ENCODE assay signal across 22 cellular contexts in the genomic region with DNA sequence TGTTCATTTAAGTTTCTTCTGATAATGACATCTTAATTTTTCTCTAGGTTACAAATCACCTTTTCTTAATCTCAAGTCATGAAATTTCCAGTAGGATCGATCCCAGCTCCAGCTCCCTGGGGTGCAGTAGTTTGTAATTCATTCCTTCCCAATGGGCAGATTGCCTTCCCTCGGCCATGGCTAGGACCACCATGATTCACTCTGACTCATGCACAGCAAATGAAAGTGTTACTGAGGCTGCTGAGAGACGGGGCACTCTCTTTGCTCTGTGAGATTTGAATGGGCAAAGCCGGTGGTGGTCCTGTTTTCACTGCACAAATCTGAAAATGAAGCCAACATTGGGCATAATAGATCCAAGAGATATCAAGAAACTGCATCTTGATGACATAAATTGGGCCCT.
DNase-seq lines count a peak whose midpoint lies in the region; TF ChIP-seq lines count a peak whose summit lies in the region.
"Had no signal": no experiment of that assay in that cellular context is flagged by ENCODE, and none has a peak within 500 bp of the region (broad histone marks: within the 10 kb centered on the region; RNA-seq: fewer than 3 reads in every experiment).

No MANE protein-coding gene starts in this region.

- H3K36me3 Mint-ChIP-seq in immature natural killer cell: no peaks in the 10 kb centered on the region
- H3K36me3 Mint-ChIP-seq: activated naive CD8-positive, alpha-beta T cell treated with anti-CD3 and anti-CD28 coated beads, Interleukin-2, amount 10 ng/mL, durations not matched to agents 7 days and 5 days; CD4-positive, alpha-beta memory T cell; mesothelial cell of epicardium; natural killer cell had no signal

- 83% methylated on average over 4 of the region's 4 CpGs for WGBS in hepatocyte (ENCODE audit: low lambda C conversion rate, missing lambda C conversion rate)

- H3K9me3 Mint-ChIP-seq in immature natural killer cell: peaks cover 0 to 2% (median 0%) of the 10 kb centered on the region in 6 donors
- H3K9me3 Mint-ChIP-seq: activated CD4-positive, alpha-beta T cell treated with anti-CD3 and anti-CD28 coated beads, Interleukin-2, amount 10 ng/mL, durations not matched to agents 24 days and 14 days; activated naive CD8-positive, alpha-beta T cell treated with anti-CD3 and anti-CD28 coated beads, Interleukin-2, amount 10 ng/mL, durations not matched to agents 7 days and 5 days; activated T-helper 2 cell treated with anti-CD3 and anti-CD28 coated beads, Interferon-gamma antibody, Interleukin-2, Interleukin-4, amounts not matched to agents 10 μg/mL and 5 μg/mL and 100 μg/mL, durations not matched to agents 14 hours and 24 hours and 36 hours had no signal

- H4K20me1 ChIP-seq in hepatocyte (ENCODE audit: insufficient read depth, poor library complexity, severe bottlenecking): no peaks in the 10 kb centered on the region

- H3K4me2 ChIP-seq in hepatocyte: no peak overlapping the region

- H3K36me3 ChIP-seq in hepatocyte (replicated peaks; ENCODE audit: insufficient read depth, low read depth): no peaks in the 10 kb centered on the region
- H3K36me3 ChIP-seq: gastrocnemius medialis, thyroid gland had no signal

- no peak overlapping the region for H3K27ac Mint-ChIP-seq in immature natural killer cell
- H3K27ac Mint-ChIP-seq: activated CD4-positive, alpha-beta T cell treated with anti-CD3 and anti-CD28 coated beads, Interleukin-2, amount 10 ng/mL, durations not matched to agents 24 days and 14 days; activated naive CD8-positive, alpha-beta T cell treated with anti-CD3 and anti-CD28 coated beads, Interleukin-2, amount 10 ng/mL, durations not matched to agents 7 days and 5 days; activated T-helper 2 cell treated with anti-CD3 and anti-CD28 coated beads, Interferon-gamma antibody, Interleukin-2, Interleukin-4, amounts not matched to agents 10 μg/mL and 5 μg/mL and 100 μg/mL, durations not matched to agents 14 hours and 24 hours and 36 hours; CD4-positive, alpha-beta memory T cell; mesothelial cell of epicardium; natural killer cell had no signal

- H3K4me3 ChIP-seq in AG10803 (ENCODE audit: low read length) (no peak overlapping the region), astrocyte of the cerebellum (ENCODE audit: low read depth, low read length) (no peak overlapping the region), hepatocyte (no peak overlapping the region)
- H3K4me3 ChIP-seq: gastrocnemius medialis, thyroid gland had no signal

- peaks cover 2 to 4% (median 3%) of the 10 kb centered on the region in 3 donors for H3K27me3 Mint-ChIP-seq in immature natural killer cell (ENCODE audit: low read depth in 3 of 3)
- H3K27me3 Mint-ChIP-seq: activated CD4-positive, alpha-beta T cell treated with anti-CD3 and anti-CD28 coated beads, Interleukin-2, amount 10 ng/mL, durations not matched to agents 24 days and 14 days had no signal

- peak; percentile 38 for DNase-seq in AG10803 (ENCODE audit: low read depth)
- DNase-seq in LHCN-M2 (ENCODE audit: low read depth): peak; percentile 78
- peak; percentile 42 for DNase-seq in astrocyte of the cerebellum (ENCODE audit: low read depth)
- peak; percentile 38 for DNase-seq in glomerular visceral epithelial cell (ENCODE audit: extremely low spot score)
- no peak for DNase-seq in NK-92 treated with Interleukin-12 subunit alpha and Interleukin-12 subunit beta, amount 100 ng/mL, for 24 hours (lab: John Stamatoyannopoulos, UW)
- no peak for DNase-seq in retina
- DNase-seq in hepatocyte (ENCODE audit: low spot score): no peak
- no peak for DNase-seq in immature natural killer cell
- DNase-seq: activated CD4-positive, alpha-beta T cell treated with anti-CD3 and anti-CD28 coated beads, Interleukin-2, amount 10 ng/mL, durations not matched to agents 24 days and 14 days; activated naive CD8-positive, alpha-beta T cell treated with anti-CD3 and anti-CD28 coated beads, Interleukin-2, amount 10 ng/mL, durations not matched to agents 7 days and 5 days; CD4-positive, alpha-beta memory T cell; dermis blood vessel endothelial cell; gastrocnemius medialis; natural killer cell; NCI-H1436; NCI-H524 treated with DMSO at 0.1 percent for 48 hours; stimulated activated CD4-positive, alpha-beta T cell treated with anti-CD3 and anti-CD28 coated beads, Interleukin-2, amount 100 ng/mL, for 48 hours; stimulated activated naive CD4-positive, alpha-beta T cell treated with Interleukin-2 at 50 U/mL for 16 hours; thyroid gland had no signal

- no peak overlapping the region for H2AFZ ChIP-seq in hepatocyte
- H2AFZ ChIP-seq: parathyroid adenoma had no signal

- H3K9me2 ChIP-seq in hepatocyte (replicated peaks; ENCODE audit: insufficient read depth): no peaks in the 10 kb centered on the region

- H3K4me3 Mint-ChIP-seq in immature natural killer cell: no peak overlapping the region
- H3K4me3 Mint-ChIP-seq: activated CD4-positive, alpha-beta T cell treated with anti-CD3 and anti-CD28 coated beads, Interleukin-2, amount 10 ng/mL, durations not matched to agents 24 days and 14 days; activated naive CD8-positive, alpha-beta T cell treated with anti-CD3 and anti-CD28 coated beads, Interleukin-2, amount 10 ng/mL, durations not matched to agents 7 days and 5 days; CD4-positive, alpha-beta memory T cell; mesothelial cell of epicardium; natural killer cell had no signal

- TF ChIP-seq CTCF in AG10803 (conservative IDR thresholded peaks at IDR 0.05; ENCODE audit: low read length): no peak
- TF ChIP-seq CTCF in astrocyte of the cerebellum (IDR thresholded peaks at IDR 0.05; ENCODE audit: low read depth, low read length, missing control alignments): no peak
- no peak for TF ChIP-seq CTCF in hepatocyte (IDR thresholded peaks at IDR 0.05; ENCODE audit: poor library complexity)

- H3K9me3 ChIP-seq in hepatocyte (ENCODE audit: low read depth): no peaks in the 10 kb centered on the region
- H3K9me3 ChIP-seq: gastrocnemius medialis, thyroid gland had no signal

- no peaks in the 10 kb centered on the region for H3K27me3 ChIP-seq in hepatocyte
- H3K27me3 ChIP-seq: gastrocnemius medialis, thyroid gland had no signal

- no peaks in the 10 kb centered on the region for H3K4me1 ChIP-seq in hepatocyte (ENCODE audit: insufficient read depth)
- H3K4me1 ChIP-seq: gastrocnemius medialis, parathyroid adenoma, thyroid gland had no signal

- H3K79me2 ChIP-seq in hepatocyte: no peaks in the 10 kb centered on the region
- H3K79me2 ChIP-seq: parathyroid adenoma had no signal

- no peak overlapping the region for H3K27ac ChIP-seq in hepatocyte
- H3K27ac ChIP-seq: gastrocnemius medialis, parathyroid adenoma, thyroid gland had no signal

- in situ Hi-C loops in astrocyte of the cerebellum (cut with HindIII; ENCODE audit: low sequenced_read_pairs): no loop called here

- no peaks in the 10 kb centered on the region for H3K4me1 Mint-ChIP-seq in immature natural killer cell
- H3K4me1 Mint-ChIP-seq: activated CD4-positive, alpha-beta T cell treated with anti-CD3 and anti-CD28 coated beads, Interleukin-2, amount 10 ng/mL, durations not matched to agents 24 days and 14 days; activated naive CD8-positive, alpha-beta T cell treated with anti-CD3 and anti-CD28 coated beads, Interleukin-2, amount 10 ng/mL, durations not matched to agents 7 days and 5 days; CD4-positive, alpha-beta memory T cell; natural killer cell had no signal

Comparison
In these comparisons a context has a peak if more than half of its experiments do, and no peak if none do; other contexts are left out.
1. DNase-seq: peak in AG10803 (single experiment), LHCN-M2 (single experiment), astrocyte of the cerebellum (single experiment) and glomerular visceral epithelial cell (single experiment); none in NK-92 treated with Interleukin-12 subunit alpha and Interleukin-12 subunit beta, amount 100 ng/mL, for 24 hours (single experiment), retina (single experiment), hepatocyte (single experiment) and immature natural killer cell (0 of 3).